Comparison of ENCODE assay signal across 1 cellular context in genomic region chr1:67347688-67348472, GRCh38.
TF ChIP-seq lines count a peak whose summit lies in the region.

No MANE protein-coding gene starts in this region.

TF ChIP-seq in GM12878, 131 proteins besides CTCF, POLR2A, EP300 and RAD21 (continued from another document):
- TF ChIP-seq BCL3 (IDR thresholded peaks at IDR 0.05; ENCODE audit: borderline replicate concordance, insufficient read depth, low read depth, low read length, poor library complexity, severe bottlenecking), result no peak
- TF ChIP-seq CBX3 (IDR thresholded peaks at IDR 0.05; ENCODE audit: borderline replicate concordance, low read depth), result no peak
